ENCODE assay signal across 8 cellular contexts in the genomic region with DNA sequence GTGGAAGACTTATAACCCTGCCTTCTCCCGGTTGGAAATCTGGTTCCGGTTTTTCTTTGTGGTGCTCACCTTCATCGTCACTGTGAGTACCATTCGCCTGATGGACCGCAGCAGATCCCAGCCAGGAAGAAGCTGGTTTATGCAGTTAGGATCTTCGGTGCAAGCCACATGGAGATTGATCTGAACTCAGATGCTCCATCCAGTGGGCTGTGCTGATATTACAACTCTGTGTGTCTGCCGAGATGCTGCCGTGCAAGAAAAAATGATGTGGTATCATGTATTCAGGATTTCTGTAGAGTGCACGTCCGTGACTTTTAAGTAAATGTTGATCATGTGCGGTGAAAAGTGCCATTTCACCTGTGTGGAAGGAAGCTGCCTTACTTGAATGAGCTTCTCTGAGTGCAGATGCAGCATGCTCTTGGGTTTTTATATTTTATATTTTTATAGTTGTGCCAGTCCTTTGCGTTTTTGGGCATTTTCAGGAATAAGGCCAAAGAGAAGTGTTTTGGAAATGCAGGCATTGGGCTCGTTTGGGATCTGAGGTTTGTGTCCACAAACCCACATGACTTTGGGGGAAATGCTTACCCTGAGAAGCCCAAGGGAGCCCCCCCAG. TPM values are rescaled to one million over a fixed set of nuclear protein-coding genes. Genes with fewer than 3 reads are reported as not detected.
DNase-seq lines count a peak whose midpoint lies in the region; ATAC-seq lines count a peak whose summit lies in the region.

No MANE protein-coding gene starts in this region.

- H3K9me3 Mint-ChIP-seq in activated naive CD8-positive, alpha-beta T cell (ENCODE audit: low read depth), result no peaks in the 10 kb centered on the region

- peaks cover 5% of the 10 kb centered on the region for H3K4me1 Mint-ChIP-seq in activated naive CD8-positive, alpha-beta T cell (ENCODE audit: low read depth)

- H3K36me3 Mint-ChIP-seq in activated naive CD8-positive, alpha-beta T cell, result peaks cover 2% of the 10 kb centered on the region

- in situ Hi-C loops in SK-MEL-5 (cut with HindIII; ENCODE audit: low pct_unique_long_range_greater_than_20kb, low sequenced_read_pairs), result no loop called here

- peak overlapping the region; percentile 22 for H3K27ac Mint-ChIP-seq in activated naive CD8-positive, alpha-beta T cell

- ATAC-seq in GM19035 (IDR thresholded peaks at IDR 0.05; ENCODE audit: unreplicated experiment), result no peak

- intact Hi-C loops in head of caudate nucleus (cut with DNase I), result loop anchor here (10.0 kb wide), 2 partner anchors 61 to 391 kb away; no protein-coding TSS in a partner anchor
- intact Hi-C loops in posterior cingulate gyrus (cut with DNase I), result loop anchor here (2.0 kb wide), 1 partner anchor 391 kb away; no protein-coding TSS in a partner anchor

- no peaks in the 10 kb centered on the region for H3K27me3 Mint-ChIP-seq in activated naive CD8-positive, alpha-beta T cell

- no peak overlapping the region for H3K4me3 Mint-ChIP-seq in activated naive CD8-positive, alpha-beta T cell

- peak; percentile 64 for DNase-seq in EL
- DNase-seq in M059J (ENCODE audit: low read depth), result peak; percentile 45
- peak; percentile 87 for DNase-seq in SK-MEL-5 (ENCODE audit: low read depth, low spot score)
- peak in 41 of 42 donors; percentile 31 to 91 (median 76) for DNase-seq in head of caudate nucleus
- peak in 8 of 10 donors; percentile 25 to 90 (median 67) for DNase-seq in posterior cingulate gyrus
- no peak for DNase-seq in mesenteric fat pad (ENCODE audit: low spot score)

RNA-seq across cellular contexts. Expression of a gene that starts 39.2 kb away (rescaled TPM):
- total RNA-seq in M059J (2014; rRNA removed; shearing (Covaris generic)), result 276 and 290 TPM in 2 replicates
- total RNA-seq in SK-MEL-5 (2014; rRNA removed; shearing (Covaris generic)), result 10.2 and 14.2 TPM in 2 replicates
- polyA plus RNA-seq in SK-MEL-5 (2015; cell fraction: cytosol; rRNA removed), result 32.5 and 34.3 TPM in 2 replicates
- 47.9 and 50.1 TPM in 2 replicates for polyA plus RNA-seq in SK-MEL-5 (2015; cell fraction: nucleus; rRNA removed)
- total RNA-seq in mesenteric fat pad, result 95.1 TPM

RNA-seq across cellular contexts. Expression of a gene that starts 44.5 kb away (rescaled TPM):
- 3.3 and 7.7 TPM in 2 replicates for total RNA-seq in M059J (2014; rRNA removed; shearing (Covaris generic))
- total RNA-seq in SK-MEL-5 (2014; rRNA removed; shearing (Covaris generic)), result 0.85 and 0.92 TPM in 2 replicates
- polyA plus RNA-seq in SK-MEL-5 (2015; cell fraction: cytosol; rRNA removed), result 1.5 and 2.0 TPM in 2 replicates
- 0.52 and 0.93 TPM in 2 replicates for polyA plus RNA-seq in SK-MEL-5 (2015; cell fraction: nucleus; rRNA removed)
- 4.1 TPM for total RNA-seq in mesenteric fat pad

RNA-seq across cellular contexts. Expression of a gene that starts 45.5 kb away (rescaled TPM):
- total RNA-seq in M059J (2014; rRNA removed; shearing (Covaris generic)), result 27.3 and 42.7 TPM in 2 replicates
- total RNA-seq in SK-MEL-5 (2014; rRNA removed; shearing (Covaris generic)), result 69.2 and 72.9 TPM in 2 replicates
- polyA plus RNA-seq in SK-MEL-5 (2015; cell fraction: cytosol; rRNA removed), result 42.1 and 60.5 TPM in 2 replicates
- polyA plus RNA-seq in SK-MEL-5 (2015; cell fraction: nucleus; rRNA removed), result 38.3 and 43.3 TPM in 2 replicates
- total RNA-seq in mesenteric fat pad, result 27.3 TPM
